Comparison of ENCODE assay signal across 1 cellular context in the genomic region with DNA sequence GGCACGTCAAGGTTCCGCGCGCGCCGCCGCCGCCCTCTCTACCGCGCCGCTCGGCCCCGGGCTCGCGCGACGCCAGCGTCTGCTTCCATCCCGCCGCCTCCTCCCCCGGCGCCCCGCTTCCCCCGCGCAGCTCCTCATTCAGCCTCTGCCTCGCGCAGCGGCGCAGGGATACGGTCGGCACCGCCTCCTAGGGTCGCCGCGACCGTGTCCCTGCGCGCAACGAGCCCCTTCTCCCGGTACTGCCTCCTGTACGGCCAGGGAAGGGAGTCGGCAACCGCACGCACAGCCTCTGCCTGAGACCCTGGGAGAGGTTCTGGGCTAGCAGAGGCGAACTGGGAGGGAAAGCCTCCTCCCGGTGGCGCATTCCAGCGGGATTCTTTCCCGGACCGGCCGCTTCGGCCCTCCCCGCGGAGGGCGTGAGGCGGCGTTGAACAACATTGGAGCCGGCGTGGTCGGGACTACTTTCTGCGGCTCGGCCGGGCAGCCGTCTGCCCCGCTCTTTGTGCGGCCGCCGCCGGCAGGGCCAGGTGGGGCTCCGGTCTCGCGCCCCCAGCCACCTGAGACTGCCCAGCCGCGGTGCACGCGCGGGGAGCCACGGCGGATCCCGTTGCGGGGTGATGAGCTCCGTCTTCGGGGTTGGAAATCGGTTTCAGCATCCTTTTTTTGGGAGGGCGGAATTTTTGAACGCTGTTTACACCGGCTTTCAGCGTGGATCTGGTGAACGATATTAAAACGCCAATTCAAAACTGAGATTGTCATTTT.
TF ChIP-seq lines count a peak whose summit lies in the region.

TSS of gene LRP6 (minus strand) at position 172 of the 762 bp plus-strand sequence. CDS start 309 bp downstream, outside the sequence.

TF ChIP-seq in HepG2, 621 proteins besides CTCF, POLR2A, EP300 and RAD21 (continued from another document and continues in another):
- peak; percentile 50; the same call in 1 of the 2 replicates for TF ChIP-seq ZNF138 (CRISPR knock-in tag; IDR thresholded peaks at IDR 0.05; ENCODE audit: low read depth)
- TF ChIP-seq RXRA (CRISPR knock-in tag; IDR thresholded peaks at IDR 0.05), result peak; percentile 91
- no peak; the same call in 1 of the 2 replicates for TF ChIP-seq ZNF800 (CRISPR knock-in tag; IDR thresholded peaks at IDR 0.05)
- TF ChIP-seq MATR3 (CRISPR knock-in tag; IDR thresholded peaks at IDR 0.05), result no peak
- peak; percentile 85 for TF ChIP-seq ZNF672 (CRISPR knock-in tag; IDR thresholded peaks at IDR 0.05)
- peak; percentile 33; the same call in 1 of the 2 replicates for TF ChIP-seq MAZ (IDR thresholded peaks at IDR 0.05; ENCODE audit: borderline replicate concordance, low read depth, low read length)
- peak; percentile 95 for TF ChIP-seq MAZ (CRISPR knock-in tag; IDR thresholded peaks at IDR 0.05; ENCODE audit: low read depth)
- 0 out of 2 replicates have a peak, but pooled peaks have one; percentile 33 for TF ChIP-seq ZBTB21 (CRISPR knock-in tag; IDR thresholded peaks at IDR 0.05)
- TF ChIP-seq, protein P1, sequence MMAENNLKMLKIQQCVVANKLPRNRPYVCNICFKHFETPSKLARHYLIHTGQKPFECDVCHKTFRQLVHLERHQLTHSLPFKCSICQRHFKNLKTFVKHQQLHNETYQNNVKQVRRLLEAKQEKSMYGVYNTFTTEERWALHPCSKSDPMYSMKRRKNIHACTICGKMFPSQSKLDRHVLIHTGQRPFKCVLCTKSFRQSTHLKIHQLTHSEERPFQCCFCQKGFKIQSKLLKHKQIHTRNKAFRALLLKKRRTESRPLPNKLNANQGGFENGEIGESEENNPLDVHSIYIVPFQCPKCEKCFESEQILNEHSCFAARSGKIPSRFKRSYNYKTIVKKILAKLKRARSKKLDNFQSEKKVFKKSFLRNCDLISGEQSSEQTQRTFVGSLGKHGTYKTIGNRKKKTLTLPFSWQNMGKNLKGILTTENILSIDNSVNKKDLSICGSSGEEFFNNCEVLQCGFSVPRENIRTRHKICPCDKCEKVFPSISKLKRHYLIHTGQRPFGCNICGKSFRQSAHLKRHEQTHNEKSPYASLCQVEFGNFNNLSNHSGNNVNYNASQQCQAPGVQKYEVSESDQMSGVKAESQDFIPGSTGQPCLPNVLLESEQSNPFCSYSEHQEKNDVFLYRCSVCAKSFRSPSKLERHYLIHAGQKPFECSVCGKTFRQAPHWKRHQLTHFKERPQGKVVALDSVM (CRISPR knock-in tag; IDR thresholded peaks at IDR 0.05), result peak; percentile 86
- TF ChIP-seq, protein P2, sequence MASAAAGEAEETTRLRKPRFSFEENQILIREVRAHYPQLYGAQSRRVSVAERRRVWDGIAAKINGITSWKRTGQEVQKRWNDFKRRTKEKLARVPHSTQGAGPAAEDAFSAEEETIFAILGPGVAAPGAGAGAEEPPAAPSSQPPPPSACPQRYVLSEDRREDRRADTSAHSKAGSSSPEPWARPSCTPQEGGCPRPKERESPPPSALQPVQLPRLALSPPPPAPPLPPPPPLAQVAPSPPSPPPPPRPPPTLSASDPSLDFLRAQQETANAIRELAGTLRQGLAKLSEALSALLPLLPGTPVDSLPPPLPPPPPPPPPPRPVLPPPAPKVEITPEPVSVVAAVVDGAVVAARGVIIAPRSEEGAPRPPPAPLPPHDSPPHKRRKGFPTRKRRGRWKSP (CRISPR knock-in tag; IDR thresholded peaks at IDR 0.05), result peak; percentile 94; the same call in 1 of the 2 replicates
- no peak for TF ChIP-seq ZBTB49 (CRISPR knock-in tag; IDR thresholded peaks at IDR 0.05; ENCODE audit: borderline replicate concordance)
- TF ChIP-seq KDM5A (IDR thresholded peaks at IDR 0.05; ENCODE audit: borderline replicate concordance, low read length), result 0 out of 2 replicates have a peak, but pooled peaks have one; percentile 22
- TF ChIP-seq ZNF678 (CRISPR knock-in tag; IDR thresholded peaks at IDR 0.05), result peak; percentile 97
- TF ChIP-seq TAF15 (IDR thresholded peaks at IDR 0.05; ENCODE audit: low read depth, low read length, poor library complexity, severe bottlenecking), result peak; percentile 63
- peak; percentile 89 for TF ChIP-seq ZNF724P (CRISPR knock-in tag; IDR thresholded peaks at IDR 0.05; ENCODE audit: borderline replicate concordance)
- TF ChIP-seq HNRNPUL1 (IDR thresholded peaks at IDR 0.05; ENCODE audit: low read depth, low read length), result peak; percentile 77; the same call in 1 of the 2 replicates
- TF ChIP-seq PITX1 (CRISPR knock-in tag; IDR thresholded peaks at IDR 0.05), result peak; percentile 93
- TF ChIP-seq KIAA2018 (CRISPR knock-in tag; IDR thresholded peaks at IDR 0.05; ENCODE audit: borderline replicate concordance), result peak; percentile 96; the same call in 1 of the 2 replicates
- TF ChIP-seq ARHGAP35 (CRISPR knock-in tag; IDR thresholded peaks at IDR 0.05; ENCODE audit: borderline replicate concordance), result peak; percentile 95; the same call in 1 of the 2 replicates
- TF ChIP-seq SMC3 (IDR thresholded peaks at IDR 0.05; ENCODE audit: low read length), result no peak; the same call in 1 of the 2 replicates
- TF ChIP-seq, protein P3, sequence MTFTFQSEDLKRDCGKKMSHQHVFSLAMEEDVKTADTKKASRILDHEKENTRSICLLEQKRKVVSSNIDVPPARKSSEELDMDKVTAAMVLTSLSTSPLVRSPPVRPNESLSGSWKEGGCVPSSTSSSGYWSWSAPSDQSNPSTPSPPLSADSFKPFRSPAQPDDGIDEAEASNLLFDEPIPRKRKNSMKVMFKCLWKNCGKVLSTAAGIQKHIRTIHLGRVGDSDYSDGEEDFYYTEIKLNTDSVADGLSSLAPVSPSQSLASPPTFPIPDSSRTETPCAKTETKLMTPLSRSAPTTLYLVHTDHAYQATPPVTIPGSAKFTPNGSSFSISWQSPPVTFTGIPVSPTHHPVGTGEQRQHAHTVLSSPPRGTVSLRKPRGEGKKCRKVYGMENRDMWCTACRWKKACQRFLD (CRISPR knock-in tag; IDR thresholded peaks at IDR 0.05; ENCODE audit: borderline replicate concordance), result peak; percentile 97; the same call in 1 of the 2 replicates
- TF ChIP-seq ETV6 (CRISPR knock-in tag; conservative IDR thresholded peaks at IDR 0.05), result peak; percentile 81
- TF ChIP-seq ZNF34 (CRISPR knock-in tag; IDR thresholded peaks at IDR 0.05; ENCODE audit: borderline replicate concordance), result peak; percentile 97
- TF ChIP-seq ZNF501 (CRISPR knock-in tag; IDR thresholded peaks at IDR 0.05), result peak; percentile 99
